In the genomic region with DNA sequence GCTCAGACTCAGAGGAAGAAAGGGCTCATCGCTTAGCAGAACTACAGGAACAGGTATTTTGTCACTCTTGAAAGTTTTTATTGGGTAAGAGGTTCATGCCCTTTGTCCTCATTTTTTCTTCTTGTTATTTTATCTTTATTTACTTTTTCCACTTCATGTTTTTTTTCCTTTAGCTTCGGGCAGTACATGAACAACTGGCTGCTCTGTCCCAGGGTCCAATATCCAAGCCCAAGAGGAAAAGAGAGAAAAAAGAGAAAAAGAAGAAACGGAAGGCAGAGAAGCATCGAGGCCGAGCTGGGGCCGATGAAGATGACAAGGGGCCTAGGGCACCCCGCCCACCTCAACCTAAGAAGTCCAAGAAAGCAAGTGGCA, we compare ENCODE assay signal across 15 cellular contexts. TPM values are rescaled to one million over a fixed set of nuclear protein-coding genes. Genes with fewer than 3 reads are reported as not detected.
A peak's percentile ranks its signal among the peaks of the same experiment; 100 is the strongest.
DNase-seq lines count a peak whose midpoint lies in the region; ATAC-seq and TF ChIP-seq lines count a peak whose summit lies in the region.
"Had no signal": no experiment of that assay in that cellular context is flagged by ENCODE, and none has a peak within 500 bp of the region (broad histone marks: within the 10 kb centered on the region; RNA-seq: fewer than 3 reads in every experiment).

No MANE protein-coding gene starts in this region.

- WGBS in spleen, 5 donors = 63 to 82% (median 73%) methylated on average over 7 of the region's 7 CpGs

- H3K4me1 Mint-ChIP-seq in activated naive CD4-positive, alpha-beta T cell treated with anti-CD3 and anti-CD28 coated beads, Interleukin-2, amount 50 U/mL, for 24 hours = peaks cover 51% of the 10 kb centered on the region
- peaks cover 48% of the 10 kb centered on the region for H3K4me1 Mint-ChIP-seq in activated naive CD4-positive, alpha-beta T cell treated with anti-CD3 and anti-CD28 coated beads, Interleukin-2, amount 10 ng/mL, durations not matched to agents 7 days and 5 days
- peaks cover 64 to 83% of the 10 kb centered on the region in 2 donors for H3K4me1 Mint-ChIP-seq in immature natural killer cell

- CTCF ChIA-PET in activated naive CD4-positive, alpha-beta T cell treated with anti-CD3 and anti-CD28 coated beads, Interleukin-2, amount 10 ng/mL, durations not matched to agents 7 days and 5 days (lab: Charles Lee) = interaction anchor here (1.2 to 4.2 kb wide), 3 partner anchors 24 to 139 kb away, joined by 4 to 16 read pairs (median 5); a partner anchor contains a TSS

- H3K27ac Mint-ChIP-seq in activated naive CD4-positive, alpha-beta T cell treated with anti-CD3 and anti-CD28 coated beads, Interleukin-2, amount 50 U/mL, for 24 hours = peak overlapping the region; percentile 91
- no peak overlapping the region for H3K27ac Mint-ChIP-seq in activated naive CD4-positive, alpha-beta T cell treated with anti-CD3 and anti-CD28 coated beads, Interleukin-2, amount 10 ng/mL, durations not matched to agents 7 days and 5 days
- H3K27ac Mint-ChIP-seq in immature natural killer cell = peak overlapping the region in 5 of 6 donors; percentile 43 to 86 (median 85)

- no peaks in the 10 kb centered on the region for H3K27me3 Mint-ChIP-seq in activated naive CD4-positive, alpha-beta T cell treated with anti-CD3 and anti-CD28 coated beads, Interleukin-2, amount 50 U/mL, for 24 hours
- H3K27me3 Mint-ChIP-seq in activated naive CD4-positive, alpha-beta T cell treated with anti-CD3 and anti-CD28 coated beads, Interleukin-2, amount 10 ng/mL, durations not matched to agents 7 days and 5 days = no peaks in the 10 kb centered on the region
- peaks cover 9 to 40% (median 16%) of the 10 kb centered on the region in 3 donors for H3K27me3 Mint-ChIP-seq in immature natural killer cell (ENCODE audit: low read depth in 3 of 3)

- H3K27me3 ChIP-seq in spleen (replicated peaks in 1 of 7) = no peaks in the 10 kb centered on the region

- H3K9me3 Mint-ChIP-seq in activated naive CD4-positive, alpha-beta T cell treated with anti-CD3 and anti-CD28 coated beads, Interleukin-2, amount 50 U/mL, for 24 hours = no peaks in the 10 kb centered on the region
- H3K9me3 Mint-ChIP-seq in activated naive CD4-positive, alpha-beta T cell treated with anti-CD3 and anti-CD28 coated beads, Interleukin-2, amount 10 ng/mL, durations not matched to agents 7 days and 5 days = no peaks in the 10 kb centered on the region
- H3K9me3 Mint-ChIP-seq in immature natural killer cell = peaks cover 0 to 1% (median 0%) of the 10 kb centered on the region in 6 donors
- H3K9me3 Mint-ChIP-seq: mesothelial cell of epicardium had no signal

- H3K27ac ChIP-seq in VCaP (peak overlapping the region; percentile 30; the same call in 1 of the 2 replicates), spleen (peak overlapping the region in 5 of 8 donors; percentile 2 to 49 (median 19))
- H3K27ac ChIP-seq: KMS-11 had no signal

- DNase-seq in activated naive CD4-positive, alpha-beta T cell treated with anti-CD3 and anti-CD28 coated beads, Interleukin-2, amount 10 ng/mL, durations not matched to agents 7 days and 5 days = no peak
- DNase-seq in immature natural killer cell = no peak
- DNase-seq in spleen = no peak
- DNase-seq in NOMO-1 (lab: John Stamatoyannopoulos, UW; ENCODE audit: unreplicated experiment in 2 of 2) = no peak
- DNase-seq in GM19238 (ENCODE audit: insufficient read length, low spot score) = no peak
- DNase-seq: NCI-H146; NCI-H526 treated with DMSO at 0.1 percent for 48 hours; RPMI8226; stimulated activated CD4-positive, alpha-beta T cell treated with anti-CD3 and anti-CD28 coated beads, Interleukin-2, amount 100 ng/mL, for 24 hours had no signal

- peak overlapping the region in 1 of 8 donors; percentile 98 for H3K4me3 ChIP-seq in spleen

- TF ChIP-seq POLR2A in spleen (IDR thresholded peaks at IDR 0.05) = no peak

- H3K4me1 ChIP-seq in spleen = peaks cover 40 to 96% (median 67%) of the 10 kb centered on the region in 6 donors

- ATAC-seq in HG02884 (IDR thresholded peaks at IDR 0.05; ENCODE audit: unreplicated experiment) = no peak

- peaks cover 23 to 100% (median 81%) of the 10 kb centered on the region in 6 donors for H3K36me3 ChIP-seq in spleen

- intact Hi-C loops in spleen (cut with DNase I; ENCODE audit: low total_unique reads) = no loop called here

- H3K36me3 Mint-ChIP-seq in activated naive CD4-positive, alpha-beta T cell treated with anti-CD3 and anti-CD28 coated beads, Interleukin-2, amount 50 U/mL, for 24 hours = peaks cover 57% of the 10 kb centered on the region
- peaks cover 88% of the 10 kb centered on the region for H3K36me3 Mint-ChIP-seq in activated naive CD4-positive, alpha-beta T cell treated with anti-CD3 and anti-CD28 coated beads, Interleukin-2, amount 10 ng/mL, durations not matched to agents 7 days and 5 days
- H3K36me3 Mint-ChIP-seq in immature natural killer cell = peaks cover 63 to 75% (median 74%) of the 10 kb centered on the region in 3 donors

- no peaks in the 10 kb centered on the region for H3K9me3 ChIP-seq in spleen

- TF ChIP-seq CTCF in VCaP (conservative IDR thresholded peaks at IDR 0.05) (no peak), spleen (IDR thresholded peaks at IDR 0.05 in 8 of 11, conservative IDR thresholded peaks at IDR 0.05 in 3 of 11) (no peak)

- H3K4me3 Mint-ChIP-seq in activated naive CD4-positive, alpha-beta T cell treated with anti-CD3 and anti-CD28 coated beads, Interleukin-2, amount 50 U/mL, for 24 hours = peak overlapping the region; percentile 47
- H3K4me3 Mint-ChIP-seq in activated naive CD4-positive, alpha-beta T cell treated with anti-CD3 and anti-CD28 coated beads, Interleukin-2, amount 10 ng/mL, durations not matched to agents 7 days and 5 days = no peak overlapping the region
- peak overlapping the region in 2 of 5 donors; percentile 9 to 11 for H3K4me3 Mint-ChIP-seq in immature natural killer cell
- H3K4me3 Mint-ChIP-seq: mesothelial cell of epicardium had no signal

RNA-seq across cellular contexts. Expression of a gene that starts 9.5 kb away (rescaled TPM):
- polyA plus RNA-seq in immature natural killer cell (100 to 1,000 TPM in 1 of 3 donors, 10 to 100 TPM in 2; 29.8 to 119 (median 31.5) TPM), spleen (100 to 1,000 TPM in 2 of 3 donors, 10 to 100 TPM in 1; 80.5 to 127 (median 103) TPM)
- total RNA-seq in spleen = 100 to 1,000 TPM; 169 to 277 (median 234) TPM

RNA-seq across cellular contexts. Expression of a gene that starts 25.0 kb away (rescaled TPM):
- polyA plus RNA-seq in immature natural killer cell = 10 to 100 TPM; 39.2 to 78.7 (median 69.7) TPM
- 100 to 1,000 TPM; 141 to 218 (median 173) TPM for total RNA-seq in spleen
- polyA plus RNA-seq in spleen = 100 to 1,000 TPM; 235 to 423 (median 270) TPM

RNA-seq across cellular contexts. Expression of a gene that starts 31.5 kb away (rescaled TPM):
- polyA plus RNA-seq in immature natural killer cell (1 to 10 TPM in 2 of 3 donors, under 1 TPM in 1; 0.37 to 5.2 (median 2.8) TPM), spleen (10 to 100 TPM; 36.9 to 48.7 (median 40.0) TPM)
- total RNA-seq in spleen = 10 to 100 TPM; 30.8 to 89.5 (median 68.6) TPM
- total RNA-seq: pulmonary artery endothelial cell had no signal

RNA-seq across cellular contexts. Expression of a gene that starts 37.1 kb away (rescaled TPM):
- polyA plus RNA-seq in immature natural killer cell (100 to 1,000 TPM in 1 of 3 donors, 10 to 100 TPM in 2; 38.3 to 104 (median 89.1) TPM), spleen (100 to 1,000 TPM; 158 to 226 (median 209) TPM)
- total RNA-seq in spleen = 100 to 1,000 TPM; 124 to 178 (median 144) TPM
- total RNA-seq: mesothelial cell of epicardium had no signal

Comparison
In these comparisons a context has a peak if more than half of its experiments do, and no peak if none do; other contexts are left out.
1. RNA of a gene that starts 31.5 kb away (polyA plus RNA-seq): 36.9 to 48.7 TPM in spleen; 0.37 to 5.2 TPM in immature natural killer cell; every median in the first group is over 4 times any median in the second.